ENCODE assay signal across 8 cellular contexts in the genomic region with DNA sequence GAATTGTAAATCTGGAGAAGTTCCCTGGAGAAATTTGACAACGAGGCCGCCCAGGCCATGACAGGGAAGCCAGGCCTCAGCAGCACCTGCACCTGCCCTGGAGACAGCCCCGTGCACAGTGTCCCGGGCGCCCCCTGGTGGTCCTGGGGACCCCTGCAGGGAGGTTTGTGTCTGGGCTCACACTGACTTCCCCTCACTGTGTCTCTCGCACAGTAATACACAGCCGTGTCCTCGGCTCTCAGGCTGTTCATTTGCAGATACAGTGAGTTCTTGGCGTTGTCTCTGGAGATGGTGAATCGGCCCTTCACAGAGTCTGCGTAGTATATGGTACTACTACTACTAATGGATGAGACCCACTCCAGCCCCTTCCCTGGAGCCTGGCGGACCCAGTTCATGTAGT.
A peak's percentile ranks its signal among the peaks of the same experiment; 100 is the strongest.
DNase-seq lines count a peak whose midpoint lies in the region; ATAC-seq and TF ChIP-seq lines count a peak whose summit lies in the region.
"Not testable (repeated sequence)": the region's sequence is repeated elsewhere in the genome, so short reads cannot be mapped to it uniquely, and the experiment has no call there.

No MANE protein-coding gene starts in this region.

- peak; percentile 71 for ATAC-seq in activated CD8-positive, alpha-beta T cell treated with anti-CD3 and anti-CD28 coated beads, Interleukin-2, amount 10 ng/mL, durations not matched to agents 7 days and 5 days
- peak; percentile 76 for ATAC-seq in stimulated activated naive CD8-positive, alpha-beta T cell treated with anti-CD3 and anti-CD28 coated beads, Interleukin-15, amount 100 ng/mL, for 72 hours

- H3K27me3 Mint-ChIP-seq in activated CD8-positive, alpha-beta T cell treated with anti-CD3 and anti-CD28 coated beads, Interleukin-2, amount 10 ng/mL, durations not matched to agents 7 days and 5 days (ENCODE audit: low read depth) = peaks cover 23% of the 10 kb centered on the region
- not testable (repeated sequence) for H3K27me3 Mint-ChIP-seq in activated naive CD4-positive, alpha-beta T cell treated with anti-CD3 and anti-CD28 coated beads for 36 hours (ENCODE audit: low read depth)
- H3K27me3 Mint-ChIP-seq in stimulated activated naive CD8-positive, alpha-beta T cell treated with anti-CD3 and anti-CD28 coated beads, Interleukin-15, amount 100 ng/mL, for 72 hours = peaks cover 13% of the 10 kb centered on the region

- H3K9me3 ChIP-seq in BE2C = not testable (repeated sequence)

- TF ChIP-seq CTCF in BE2C (IDR thresholded peaks at IDR 0.05; ENCODE audit: low read depth, low read length) (peak; percentile 30), GM12864 (IDR thresholded peaks at IDR 0.05; ENCODE audit: low read depth, low read length, missing control alignments) (peak; percentile 27), epithelial cell of proximal tubule (conservative IDR thresholded peaks at IDR 0.05; ENCODE audit: low read depth, low read length) (peak; percentile 45)

- H3K4me3 Mint-ChIP-seq in activated CD8-positive, alpha-beta T cell treated with anti-CD3 and anti-CD28 coated beads, Interleukin-2, amount 10 ng/mL, durations not matched to agents 7 days and 5 days; activated naive CD4-positive, alpha-beta T cell treated with anti-CD3 and anti-CD28 coated beads for 36 hours; stimulated activated naive CD8-positive, alpha-beta T cell treated with anti-CD3 and anti-CD28 coated beads, Interleukin-15, amount 100 ng/mL, for 72 hours: not testable (repeated sequence)

- POLR2A ChIA-PET in activated CD8-positive, alpha-beta T cell treated with anti-CD3 and anti-CD28 coated beads, Interleukin-2, amount 10 ng/mL, durations not matched to agents 7 days and 5 days (lab: Charles Lee) = not testable (repeated sequence)

- H3K4me3 ChIP-seq in BE2C (ENCODE audit: low read depth, low read length); GM12864 (ENCODE audit: low read depth, low read length); epithelial cell of proximal tubule (ENCODE audit: low read depth, low read length): not testable (repeated sequence)

- not testable (repeated sequence) for H3K36me3 ChIP-seq in BE2C

- intact Hi-C loops in activated naive CD4-positive, alpha-beta T cell treated with anti-CD3 and anti-CD28 coated beads for 36 hours (cut with micrococcal nuclease) = not testable (repeated sequence)

- not testable (repeated sequence) for H3K27me3 ChIP-seq in BE2C

- CTCF ChIA-PET in activated CD8-positive, alpha-beta T cell treated with anti-CD3 and anti-CD28 coated beads, Interleukin-2, amount 10 ng/mL, durations not matched to agents 7 days and 5 days (lab: Charles Lee) = interaction anchor here (0.9 to 4.7 kb wide), 2 partner anchors 12 to 18 kb away, joined by 3 to 38 read pairs; no protein-coding TSS in a partner anchor
- CTCF ChIA-PET in activated naive CD4-positive, alpha-beta T cell treated with anti-CD3 and anti-CD28 coated beads for 36 hours (lab: Charles Lee) = not testable (repeated sequence)

- not testable (repeated sequence) for H3K9me3 Mint-ChIP-seq in activated CD8-positive, alpha-beta T cell treated with anti-CD3 and anti-CD28 coated beads, Interleukin-2, amount 10 ng/mL, durations not matched to agents 7 days and 5 days (ENCODE audit: insufficient read depth); activated naive CD4-positive, alpha-beta T cell treated with anti-CD3 and anti-CD28 coated beads for 36 hours; stimulated activated naive CD8-positive, alpha-beta T cell treated with anti-CD3 and anti-CD28 coated beads, Interleukin-15, amount 100 ng/mL, for 72 hours

- H3K4me1 Mint-ChIP-seq in activated CD8-positive, alpha-beta T cell treated with anti-CD3 and anti-CD28 coated beads, Interleukin-2, amount 10 ng/mL, durations not matched to agents 7 days and 5 days (ENCODE audit: low read depth) = peaks cover 41% of the 10 kb centered on the region
- H3K4me1 Mint-ChIP-seq in activated naive CD4-positive, alpha-beta T cell treated with anti-CD3 and anti-CD28 coated beads for 36 hours (ENCODE audit: low read depth) = peaks cover 15% of the 10 kb centered on the region
- H3K4me1 Mint-ChIP-seq in stimulated activated naive CD8-positive, alpha-beta T cell treated with anti-CD3 and anti-CD28 coated beads, Interleukin-15, amount 100 ng/mL, for 72 hours = peaks cover 26% of the 10 kb centered on the region

- H3K36me3 Mint-ChIP-seq in activated CD8-positive, alpha-beta T cell treated with anti-CD3 and anti-CD28 coated beads, Interleukin-2, amount 10 ng/mL, durations not matched to agents 7 days and 5 days (ENCODE audit: low read depth); activated naive CD4-positive, alpha-beta T cell treated with anti-CD3 and anti-CD28 coated beads for 36 hours (ENCODE audit: low read depth): not testable (repeated sequence)

- not testable (repeated sequence) for H3K27ac Mint-ChIP-seq in activated CD8-positive, alpha-beta T cell treated with anti-CD3 and anti-CD28 coated beads, Interleukin-2, amount 10 ng/mL, durations not matched to agents 7 days and 5 days; activated naive CD4-positive, alpha-beta T cell treated with anti-CD3 and anti-CD28 coated beads for 36 hours; stimulated activated naive CD8-positive, alpha-beta T cell treated with anti-CD3 and anti-CD28 coated beads, Interleukin-15, amount 100 ng/mL, for 72 hours

- H3K4me1 ChIP-seq in BE2C = not testable (repeated sequence)

- DNase-seq in BE2C; GM12864 (ENCODE audit: low read depth); epithelial cell of proximal tubule (ENCODE audit: low read depth); stimulated activated naive CD8-positive, alpha-beta T cell treated with anti-CD3 and anti-CD28 coated beads, Interleukin-15, amount 100 ng/mL, for 72 hours: not testable (repeated sequence)
- DNase-seq in NCI-H1105 treated with DMSO at 0.1 percent for 48 hours (lab: John Stamatoyannopoulos, UW) = peak; percentile 6
- DNase-seq in SW480 (ENCODE audit: low spot score) = peak; percentile 45
- peak; percentile 33 for DNase-seq in activated CD8-positive, alpha-beta T cell treated with anti-CD3 and anti-CD28 coated beads, Interleukin-2, amount 10 ng/mL, durations not matched to agents 7 days and 5 days
- peak; percentile 20 for DNase-seq in activated naive CD4-positive, alpha-beta T cell treated with anti-CD3 and anti-CD28 coated beads for 36 hours
